Comparison of ENCODE assay signal across 9 cellular contexts in genomic region chr1:64861611-64862010, GRCh38.
DNase-seq lines count a peak whose midpoint lies in the region; ATAC-seq, FAIRE-seq and TF ChIP-seq lines count a peak whose summit lies in the region.
"Had no signal": no experiment of that assay in that cellular context is flagged by ENCODE, and none has a peak within 500 bp of the region (broad histone marks: within the 10 kb centered on the region; RNA-seq: fewer than 3 reads in every experiment).

No MANE protein-coding gene starts in this region.

- ATAC-seq in HG02938 (IDR thresholded peaks at IDR 0.05; ENCODE audit: unreplicated experiment) = no peak

- H3K4me3 Mint-ChIP-seq in Calu3 (ENCODE audit: low read depth, unreplicated experiment) (no peak overlapping the region), endothelial cell (ENCODE audit: unreplicated experiment) (peak overlapping the region; percentile 43)

- H3K4me1 Mint-ChIP-seq in Calu3 (ENCODE audit: low read depth, unreplicated experiment) (peaks cover 31% of the 10 kb centered on the region), endothelial cell (ENCODE audit: unreplicated experiment) (peaks cover 55% of the 10 kb centered on the region)

- intact Hi-C loops in Calu3 (cut with micrococcal nuclease; ENCODE audit: unreplicated experiment) = loop anchor here (2.0 to 5.0 kb wide), 2 partner anchors 106 to 159 kb away; partner anchors contain the start of gene JAK1

- peaks cover 69% of the 10 kb centered on the region for H3K36me3 ChIP-seq in neutrophil

- H3K4me1 ChIP-seq in neutrophil (ENCODE audit: control insufficient read depth in 1 of 2, insufficient read depth in 1 of 2, low read depth in 1 of 2, low read length in 1 of 2) = peaks cover 32 to 36% of the 10 kb centered on the region in 2 experiments
- H3K4me1 ChIP-seq: SJSA1 had no signal

- CTCF ChIA-PET in Calu3 (lab: Charles Lee) = interaction anchor here (0.7 to 1.4 kb wide), 2 partner anchors 121 to 160 kb away, joined by 3 to 6 read pairs; no protein-coding TSS in a partner anchor

- no peaks in the 10 kb centered on the region for H3K9me3 ChIP-seq in neutrophil
- H3K9me3 ChIP-seq: SJSA1 had no signal

- FAIRE-seq in D721Med (lab: Jason Lieb, UNC) = no peak

- DNase-seq in Calu3 (peak; percentile 34), NCI-H146 treated with DMSO at 0.1 percent for 48 hours (lab: John Stamatoyannopoulos, UW; ENCODE audit: unreplicated experiment) (peak; percentile 68), endothelial cell (ENCODE audit: low spot score) (peak; percentile 48), D721Med (ENCODE audit: insufficient read length, low spot score) (no peak), NCI-H1930 (lab: John Stamatoyannopoulos, UW) (no peak)
- DNase-seq in stimulated activated CD8-positive, alpha-beta memory T cell treated with anti-CD3 and anti-CD28 coated beads, Interleukin-4, amount 100 ng/mL, for 48 hours = no peak

- no peaks in the 10 kb centered on the region for H3K9me3 Mint-ChIP-seq in Calu3 (ENCODE audit: low read depth, unreplicated experiment)
- H3K9me3 Mint-ChIP-seq in endothelial cell (ENCODE audit: unreplicated experiment) = no peaks in the 10 kb centered on the region

- no peak for TF ChIP-seq CTCF in Calu3 (IDR thresholded peaks at IDR 0.05; ENCODE audit: unreplicated experiment)
- no peak for TF ChIP-seq CTCF in endothelial cell (IDR thresholded peaks at IDR 0.05; ENCODE audit: unreplicated experiment)
- no peak for TF ChIP-seq CTCF in neutrophil (IDR thresholded peaks at IDR 0.05)
- TF ChIP-seq CTCF in D721Med (IDR thresholded peaks at IDR 0.05; ENCODE audit: insufficient read depth, missing control alignments) = no peak

- H3K27ac ChIP-seq in neutrophil = peak overlapping the region; percentile 3
- H3K27ac ChIP-seq: SJSA1 had no signal

- H3K27me3 ChIP-seq in neutrophil = no peaks in the 10 kb centered on the region
- H3K27me3 ChIP-seq: SJSA1 had no signal

- H3K27ac Mint-ChIP-seq in Calu3 (ENCODE audit: unreplicated experiment) (no peak overlapping the region), endothelial cell (ENCODE audit: unreplicated experiment) (peak overlapping the region; percentile 71)

- H3K36me3 Mint-ChIP-seq in Calu3 (ENCODE audit: insufficient read depth, unreplicated experiment) (peaks cover 48% of the 10 kb centered on the region), endothelial cell (ENCODE audit: low read depth, unreplicated experiment) (peaks cover 70% of the 10 kb centered on the region)

- no TSS peak for BruUV-seq in Calu3 (replicated peaks; lab: Mats Ljungman, UMichigan)

- H3K27me3 Mint-ChIP-seq in Calu3 (ENCODE audit: unreplicated experiment) (no peaks in the 10 kb centered on the region), endothelial cell (ENCODE audit: unreplicated experiment) (peaks cover 36% of the 10 kb centered on the region)

- H3K4me3 ChIP-seq in neutrophil (ENCODE audit: low read depth in 1 of 2, low read length in 1 of 2) = no peak overlapping the region
- H3K4me3 ChIP-seq: SJSA1 had no signal

Comparison
In these comparisons a context has a peak if more than half of its experiments do, and no peak if none do; other contexts are left out.
1. DNase-seq: peak in Calu3 (single experiment), NCI-H146 treated with DMSO at 0.1 percent for 48 hours (single experiment) and endothelial cell (single experiment); none in D721Med (single experiment), stimulated activated CD8-positive, alpha-beta memory T cell treated with anti-CD3 and anti-CD28 coated beads, Interleukin-4, amount 100 ng/mL, for 48 hours (single experiment) and NCI-H1930 (0 of 2).